1 cellular context compared by ENCODE assay signal in the genomic region with DNA sequence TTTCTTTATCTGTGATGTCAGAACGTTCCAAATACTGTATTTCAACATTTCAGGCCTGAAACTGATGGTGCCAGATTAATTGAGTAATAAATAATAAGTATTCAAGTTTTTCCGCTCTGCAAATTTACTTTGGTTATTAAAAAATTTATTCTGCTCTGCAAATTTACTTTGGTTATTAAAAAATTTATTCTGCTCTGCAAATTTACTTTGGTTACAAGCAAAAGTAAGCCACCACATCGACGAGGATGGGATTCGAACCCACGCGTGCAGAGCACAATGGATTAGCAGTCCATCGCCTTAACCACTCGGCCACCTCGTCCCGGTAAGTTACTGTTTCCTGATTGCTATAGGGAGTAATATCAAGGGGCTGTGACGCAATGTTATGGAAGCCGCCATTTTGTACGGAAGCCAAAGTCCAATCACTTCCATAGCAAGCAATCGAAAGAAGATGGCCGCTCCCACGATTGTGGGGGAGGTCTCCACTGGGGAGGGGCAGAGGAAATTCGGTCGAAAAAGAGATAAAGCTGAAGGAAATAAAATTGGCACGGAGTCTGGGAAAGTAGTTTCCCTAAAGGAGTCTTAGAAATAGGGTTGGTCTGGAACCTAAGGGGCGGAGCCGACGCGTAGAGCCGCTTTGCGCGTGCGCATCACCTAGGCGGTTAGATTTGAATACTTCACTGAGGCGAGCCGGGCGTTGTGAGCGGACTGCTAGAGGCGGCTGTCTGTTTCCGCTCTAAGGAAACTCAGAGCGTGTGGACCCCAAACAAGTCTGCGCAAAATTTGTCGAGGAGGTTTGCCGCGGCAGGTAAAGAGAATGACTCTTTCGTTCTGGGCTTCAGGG.
A peak's percentile ranks its signal among the peaks of the same experiment; 100 is the strongest.
TF ChIP-seq lines count a peak whose summit lies in the region.

A gene with protein sequence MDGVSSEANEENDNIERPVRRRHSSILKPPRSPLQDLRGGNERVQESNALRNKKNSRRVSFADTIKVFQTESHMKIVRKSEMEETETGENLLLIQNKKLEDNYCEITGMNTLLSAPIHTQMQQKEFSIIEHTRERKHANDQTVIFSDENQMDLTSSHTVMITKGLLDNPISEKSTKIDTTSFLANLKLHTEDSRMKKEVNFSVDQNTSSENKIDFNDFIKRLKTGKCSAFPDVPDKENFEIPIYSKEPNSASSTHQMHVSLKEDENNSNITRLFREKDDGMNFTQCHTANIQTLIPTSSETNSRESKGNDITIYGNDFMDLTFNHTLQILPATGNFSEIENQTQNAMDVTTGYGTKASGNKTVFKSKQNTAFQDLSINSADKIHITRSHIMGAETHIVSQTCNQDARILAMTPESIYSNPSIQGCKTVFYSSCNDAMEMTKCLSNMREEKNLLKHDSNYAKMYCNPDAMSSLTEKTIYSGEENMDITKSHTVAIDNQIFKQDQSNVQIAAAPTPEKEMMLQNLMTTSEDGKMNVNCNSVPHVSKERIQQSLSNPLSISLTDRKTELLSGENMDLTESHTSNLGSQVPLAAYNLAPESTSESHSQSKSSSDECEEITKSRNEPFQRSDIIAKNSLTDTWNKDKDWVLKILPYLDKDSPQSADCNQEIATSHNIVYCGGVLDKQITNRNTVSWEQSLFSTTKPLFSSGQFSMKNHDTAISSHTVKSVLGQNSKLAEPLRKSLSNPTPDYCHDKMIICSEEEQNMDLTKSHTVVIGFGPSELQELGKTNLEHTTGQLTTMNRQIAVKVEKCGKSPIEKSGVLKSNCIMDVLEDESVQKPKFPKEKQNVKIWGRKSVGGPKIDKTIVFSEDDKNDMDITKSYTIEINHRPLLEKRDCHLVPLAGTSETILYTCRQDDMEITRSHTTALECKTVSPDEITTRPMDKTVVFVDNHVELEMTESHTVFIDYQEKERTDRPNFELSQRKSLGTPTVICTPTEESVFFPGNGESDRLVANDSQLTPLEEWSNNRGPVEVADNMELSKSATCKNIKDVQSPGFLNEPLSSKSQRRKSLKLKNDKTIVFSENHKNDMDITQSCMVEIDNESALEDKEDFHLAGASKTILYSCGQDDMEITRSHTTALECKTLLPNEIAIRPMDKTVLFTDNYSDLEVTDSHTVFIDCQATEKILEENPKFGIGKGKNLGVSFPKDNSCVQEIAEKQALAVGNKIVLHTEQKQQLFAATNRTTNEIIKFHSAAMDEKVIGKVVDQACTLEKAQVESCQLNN (N-terminal part only) (plus strand): TSS at position 662 of the 841 bp plus-strand sequence. CDS start 8,683 bp downstream, outside the sequence.

TF ChIP-seq in K562, 482 proteins besides CTCF, POLR2A, EP300 and RAD21 (continued from another document and continues in another):
- TF ChIP-seq SP1 (CRISPR knock-in tag; IDR thresholded peaks at IDR 0.05) (peak; percentile 92), ZFPM2 (CRISPR knock-in tag; IDR thresholded peaks at IDR 0.05) (no peak), ZNF146 (CRISPR knock-in tag; IDR thresholded peaks at IDR 0.05; ENCODE audit: unreplicated experiment) (no peak), KDM1A (IDR thresholded peaks at IDR 0.05) (peak; percentile 39 to 45; a peak in 2 of 4 replicates), TEAD2 (tag; IDR thresholded peaks at IDR 0.05) (no peak), ZNF12 (CRISPR knock-in tag; IDR thresholded peaks at IDR 0.05) (no peak), RCOR1 (IDR thresholded peaks at IDR 0.05; ENCODE audit: borderline replicate concordance in 1 of 2, low read depth in 2 of 2, low read length in 2 of 2) (peak in 1 of 2 experiments; percentile 72; a peak in 2 of 4 replicates), ZNF23 (CRISPR knock-in tag; IDR thresholded peaks at IDR 0.05) (no peak), GABPA (tag; conservative IDR thresholded peaks at IDR 0.05; ENCODE audit: low read depth) (peak; percentile 49; the same call in 1 of the 2 replicates), CBFB (CRISPR knock-in tag; IDR thresholded peaks at IDR 0.05) (no peak), MCM5 (IDR thresholded peaks at IDR 0.05; ENCODE audit: low read depth) (no peak), RFX5 (IDR thresholded peaks at IDR 0.05; ENCODE audit: low read depth, low read length) (peak; percentile 50; the same call in 1 of the 2 replicates), KDM4B (IDR thresholded peaks at IDR 0.05; ENCODE audit: borderline replicate concordance in 2 of 2, low read depth in 1 of 2) (no peak), ZNF780A (CRISPR knock-in tag; IDR thresholded peaks at IDR 0.05) (no peak), ZNF766 (CRISPR knock-in tag; conservative IDR thresholded peaks at IDR 0.05) (peak; percentile 73), HMGN3 (IDR thresholded peaks at IDR 0.05; ENCODE audit: borderline replicate concordance, extremely low read depth, insufficient read length, low read depth, low read length) (no peak), SRSF3 (IDR thresholded peaks at IDR 0.05; ENCODE audit: insufficient read depth, low read length) (no peak), PRPF4 (IDR thresholded peaks at IDR 0.05; ENCODE audit: insufficient read depth, low read depth, low read length, poor library complexity, severe bottlenecking) (no peak), DMBX1 (CRISPR knock-in tag; IDR thresholded peaks at IDR 0.05; ENCODE audit: borderline replicate concordance) (peak; percentile 59; the same call in 1 of the 2 replicates), SIN3B (IDR thresholded peaks at IDR 0.05; ENCODE audit: low read depth) (peak; percentile 50; the same call in 1 of the 2 replicates), RBM25 (IDR thresholded peaks at IDR 0.05; ENCODE audit: low read depth, low read length, severe bottlenecking) (no peak), PRMT5 (CRISPR knock-in tag; IDR thresholded peaks at IDR 0.05) (no peak), ZBTB1 (CRISPR knock-in tag; IDR thresholded peaks at IDR 0.05; ENCODE audit: borderline replicate concordance, low read depth) (no peak), ARNT (IDR thresholded peaks at IDR 0.05) (peak; percentile 95), FOXM1 (IDR thresholded peaks at IDR 0.05; ENCODE audit: low read depth) (peak; percentile 70), FOXM1 (CRISPR knock-in tag; IDR thresholded peaks at IDR 0.05; ENCODE audit: low read depth) (no peak; the same call in 1 of the 2 replicates), SMARCE1 (IDR thresholded peaks at IDR 0.05) (no peak), GATAD2B (IDR thresholded peaks at IDR 0.05; ENCODE audit: borderline replicate concordance) (peak; percentile 85), ELF1 (tag; IDR thresholded peaks at IDR 0.05) (peak; percentile 73), MBD2 (IDR thresholded peaks at IDR 0.05; ENCODE audit: borderline replicate concordance, low read depth) (no peak), ZFX (CRISPR knock-in tag; IDR thresholded peaks at IDR 0.05) (no peak)
- TF ChIP-seq, protein P1, sequence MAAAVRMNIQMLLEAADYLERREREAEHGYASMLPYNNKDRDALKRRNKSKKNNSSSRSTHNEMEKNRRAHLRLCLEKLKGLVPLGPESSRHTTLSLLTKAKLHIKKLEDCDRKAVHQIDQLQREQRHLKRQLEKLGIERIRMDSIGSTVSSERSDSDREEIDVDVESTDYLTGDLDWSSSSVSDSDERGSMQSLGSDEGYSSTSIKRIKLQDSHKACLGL (CRISPR knock-in tag; IDR thresholded peaks at IDR 0.05; ENCODE audit: borderline replicate concordance, poor library complexity, severe bottlenecking) = no peak
- TF ChIP-seq, protein P2, sequence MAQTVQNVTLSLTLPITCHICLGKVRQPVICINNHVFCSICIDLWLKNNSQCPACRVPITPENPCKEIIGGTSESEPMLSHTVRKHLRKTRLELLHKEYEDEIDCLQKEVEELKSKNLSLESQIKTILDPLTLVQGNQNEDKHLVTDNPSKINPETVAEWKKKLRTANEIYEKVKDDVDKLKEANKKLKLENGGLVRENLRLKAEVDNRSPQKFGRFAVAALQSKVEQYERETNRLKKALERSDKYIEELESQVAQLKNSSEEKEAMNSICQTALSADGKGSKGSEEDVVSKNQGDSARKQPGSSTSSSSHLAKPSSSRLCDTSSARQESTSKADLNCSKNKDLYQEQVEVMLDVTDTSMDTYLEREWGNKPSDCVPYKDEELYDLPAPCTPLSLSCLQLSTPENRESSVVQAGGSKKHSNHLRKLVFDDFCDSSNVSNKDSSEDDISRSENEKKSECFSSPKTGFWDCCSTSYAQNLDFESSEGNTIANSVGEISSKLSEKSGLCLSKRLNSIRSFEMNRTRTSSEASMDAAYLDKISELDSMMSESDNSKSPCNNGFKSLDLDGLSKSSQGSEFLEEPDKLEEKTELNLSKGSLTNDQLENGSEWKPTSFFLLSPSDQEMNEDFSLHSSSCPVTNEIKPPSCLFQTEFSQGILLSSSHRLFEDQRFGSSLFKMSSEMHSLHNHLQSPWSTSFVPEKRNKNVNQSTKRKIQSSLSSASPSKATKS (CRISPR knock-in tag; IDR thresholded peaks at IDR 0.05) = no peak
- TF ChIP-seq, protein P3, sequence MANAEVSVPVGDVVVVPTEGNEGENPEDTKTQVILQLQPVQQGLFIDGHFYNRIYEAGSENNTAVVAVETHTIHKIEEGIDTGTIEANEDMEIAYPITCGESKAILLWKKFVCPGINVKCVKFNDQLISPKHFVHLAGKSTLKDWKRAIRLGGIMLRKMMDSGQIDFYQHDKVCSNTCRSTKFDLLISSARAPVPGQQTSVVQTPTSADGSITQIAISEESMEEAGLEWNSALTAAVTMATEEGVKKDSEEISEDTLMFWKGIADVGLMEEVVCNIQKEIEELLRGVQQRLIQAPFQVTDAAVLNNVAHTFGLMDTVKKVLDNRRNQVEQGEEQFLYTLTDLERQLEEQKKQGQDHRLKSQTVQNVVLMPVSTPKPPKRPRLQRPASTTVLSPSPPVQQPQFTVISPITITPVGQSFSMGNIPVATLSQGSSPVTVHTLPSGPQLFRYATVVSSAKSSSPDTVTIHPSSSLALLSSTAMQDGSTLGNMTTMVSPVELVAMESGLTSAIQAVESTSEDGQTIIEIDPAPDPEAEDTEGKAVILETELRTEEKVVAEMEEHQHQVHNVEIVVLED (CRISPR knock-in tag; IDR thresholded peaks at IDR 0.05) = peak; percentile 16; the same call in 1 of the 2 replicates
- TF ChIP-seq, protein P4, sequence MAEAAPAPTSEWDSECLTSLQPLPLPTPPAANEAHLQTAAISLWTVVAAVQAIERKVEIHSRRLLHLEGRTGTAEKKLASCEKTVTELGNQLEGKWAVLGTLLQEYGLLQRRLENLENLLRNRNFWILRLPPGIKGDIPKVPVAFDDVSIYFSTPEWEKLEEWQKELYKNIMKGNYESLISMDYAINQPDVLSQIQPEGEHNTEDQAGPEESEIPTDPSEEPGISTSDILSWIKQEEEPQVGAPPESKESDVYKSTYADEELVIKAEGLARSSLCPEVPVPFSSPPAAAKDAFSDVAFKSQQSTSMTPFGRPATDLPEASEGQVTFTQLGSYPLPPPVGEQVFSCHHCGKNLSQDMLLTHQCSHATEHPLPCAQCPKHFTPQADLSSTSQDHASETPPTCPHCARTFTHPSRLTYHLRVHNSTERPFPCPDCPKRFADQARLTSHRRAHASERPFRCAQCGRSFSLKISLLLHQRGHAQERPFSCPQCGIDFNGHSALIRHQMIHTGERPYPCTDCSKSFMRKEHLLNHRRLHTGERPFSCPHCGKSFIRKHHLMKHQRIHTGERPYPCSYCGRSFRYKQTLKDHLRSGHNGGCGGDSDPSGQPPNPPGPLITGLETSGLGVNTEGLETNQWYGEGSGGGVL (CRISPR knock-in tag; IDR thresholded peaks at IDR 0.05) = no peak
- TF ChIP-seq, protein P5, sequence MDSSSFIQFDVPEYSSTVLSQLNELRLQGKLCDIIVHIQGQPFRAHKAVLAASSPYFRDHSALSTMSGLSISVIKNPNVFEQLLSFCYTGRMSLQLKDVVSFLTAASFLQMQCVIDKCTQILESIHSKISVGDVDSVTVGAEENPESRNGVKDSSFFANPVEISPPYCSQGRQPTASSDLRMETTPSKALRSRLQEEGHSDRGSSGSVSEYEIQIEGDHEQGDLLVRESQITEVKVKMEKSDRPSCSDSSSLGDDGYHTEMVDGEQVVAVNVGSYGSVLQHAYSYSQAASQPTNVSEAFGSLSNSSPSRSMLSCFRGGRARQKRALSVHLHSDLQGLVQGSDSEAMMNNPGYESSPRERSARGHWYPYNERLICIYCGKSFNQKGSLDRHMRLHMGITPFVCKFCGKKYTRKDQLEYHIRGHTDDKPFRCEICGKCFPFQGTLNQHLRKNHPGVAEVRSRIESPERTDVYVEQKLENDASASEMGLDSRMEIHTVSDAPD (CRISPR knock-in tag; IDR thresholded peaks at IDR 0.05) = no peak
- TF ChIP-seq, protein P6, sequence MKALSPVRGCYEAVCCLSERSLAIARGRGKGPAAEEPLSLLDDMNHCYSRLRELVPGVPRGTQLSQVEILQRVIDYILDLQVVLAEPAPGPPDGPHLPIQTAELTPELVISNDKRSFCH (CRISPR knock-in tag; IDR thresholded peaks at IDR 0.05) = no peak
- TF ChIP-seq, protein P6 (tag; IDR thresholded peaks at IDR 0.05) = peak; percentile 71
- TF ChIP-seq, protein P7, sequence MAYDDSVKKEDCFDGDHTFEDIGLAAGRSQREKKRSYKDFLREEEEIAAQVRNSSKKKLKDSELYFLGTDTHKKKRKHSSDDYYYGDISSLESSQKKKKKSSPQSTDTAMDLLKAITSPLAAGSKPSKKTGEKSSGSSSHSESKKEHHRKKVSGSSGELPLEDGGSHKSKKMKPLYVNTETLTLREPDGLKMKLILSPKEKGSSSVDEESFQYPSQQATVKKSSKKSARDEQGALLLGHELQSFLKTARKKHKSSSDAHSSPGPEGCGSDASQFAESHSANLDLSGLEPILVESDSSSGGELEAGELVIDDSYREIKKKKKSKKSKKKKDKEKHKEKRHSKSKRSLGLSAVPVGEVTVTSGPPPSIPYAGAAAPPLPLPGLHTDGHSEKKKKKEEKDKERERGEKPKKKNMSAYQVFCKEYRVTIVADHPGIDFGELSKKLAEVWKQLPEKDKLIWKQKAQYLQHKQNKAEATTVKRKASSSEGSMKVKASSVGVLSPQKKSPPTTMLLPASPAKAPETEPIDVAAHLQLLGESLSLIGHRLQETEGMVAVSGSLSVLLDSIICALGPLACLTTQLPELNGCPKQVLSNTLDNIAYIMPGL (CRISPR knock-in tag; IDR thresholded peaks at IDR 0.05) = peak; percentile 76
- TF ChIP-seq, protein P8, sequence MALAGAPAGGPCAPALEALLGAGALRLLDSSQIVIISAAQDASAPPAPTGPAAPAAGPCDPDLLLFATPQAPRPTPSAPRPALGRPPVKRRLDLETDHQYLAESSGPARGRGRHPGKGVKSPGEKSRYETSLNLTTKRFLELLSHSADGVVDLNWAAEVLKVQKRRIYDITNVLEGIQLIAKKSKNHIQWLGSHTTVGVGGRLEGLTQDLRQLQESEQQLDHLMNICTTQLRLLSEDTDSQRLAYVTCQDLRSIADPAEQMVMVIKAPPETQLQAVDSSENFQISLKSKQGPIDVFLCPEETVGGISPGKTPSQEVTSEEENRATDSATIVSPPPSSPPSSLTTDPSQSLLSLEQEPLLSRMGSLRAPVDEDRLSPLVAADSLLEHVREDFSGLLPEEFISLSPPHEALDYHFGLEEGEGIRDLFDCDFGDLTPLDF (CRISPR knock-in tag; IDR thresholded peaks at IDR 0.05) = no peak; the same call in 1 of the 2 replicates
- TF ChIP-seq, protein P9, sequence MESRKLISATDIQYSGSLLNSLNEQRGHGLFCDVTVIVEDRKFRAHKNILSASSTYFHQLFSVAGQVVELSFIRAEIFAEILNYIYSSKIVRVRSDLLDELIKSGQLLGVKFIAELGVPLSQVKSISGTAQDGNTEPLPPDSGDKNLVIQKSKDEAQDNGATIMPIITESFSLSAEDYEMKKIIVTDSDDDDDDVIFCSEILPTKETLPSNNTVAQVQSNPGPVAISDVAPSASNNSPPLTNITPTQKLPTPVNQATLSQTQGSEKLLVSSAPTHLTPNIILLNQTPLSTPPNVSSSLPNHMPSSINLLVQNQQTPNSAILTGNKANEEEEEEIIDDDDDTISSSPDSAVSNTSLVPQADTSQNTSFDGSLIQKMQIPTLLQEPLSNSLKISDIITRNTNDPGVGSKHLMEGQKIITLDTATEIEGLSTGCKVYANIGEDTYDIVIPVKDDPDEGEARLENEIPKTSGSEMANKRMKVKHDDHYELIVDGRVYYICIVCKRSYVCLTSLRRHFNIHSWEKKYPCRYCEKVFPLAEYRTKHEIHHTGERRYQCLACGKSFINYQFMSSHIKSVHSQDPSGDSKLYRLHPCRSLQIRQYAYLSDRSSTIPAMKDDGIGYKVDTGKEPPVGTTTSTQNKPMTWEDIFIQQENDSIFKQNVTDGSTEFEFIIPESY (CRISPR knock-in tag; IDR thresholded peaks at IDR 0.05) = peak; percentile 50; the same call in 1 of the 2 replicates
